In genomic region chr14:57060276-57060956, GRCh38 we compare ENCODE assay signal across 8 cellular contexts.
DNase-seq lines count a peak whose midpoint lies in the region; ATAC-seq, FAIRE-seq and TF ChIP-seq lines count a peak whose summit lies in the region.

No MANE protein-coding gene starts in this region.

- H3K4me1 Mint-ChIP-seq in activated CD8-positive, alpha-beta T cell treated with anti-CD3 and anti-CD28 coated beads for 36 hours (ENCODE audit: low read depth): peaks cover 18% of the 10 kb centered on the region
- H3K4me1 Mint-ChIP-seq in activated CD8-positive, alpha-beta T cell treated with anti-CD3 and anti-CD28 coated beads, Interleukin-2, amount 10 ng/mL, durations not matched to agents 7 days and 5 days (ENCODE audit: low read depth): peaks cover 12% of the 10 kb centered on the region
- peaks cover 17% of the 10 kb centered on the region for H3K4me1 Mint-ChIP-seq in activated CD4-positive, alpha-beta T cell treated with anti-CD3 and anti-CD28 coated beads, Interleukin-2, amount 10 ng/mL, durations not matched to agents 24 days and 14 days

- peak; percentile 33 for DNase-seq in activated CD8-positive, alpha-beta T cell treated with anti-CD3 and anti-CD28 coated beads for 36 hours
- no peak for DNase-seq in activated CD8-positive, alpha-beta T cell treated with anti-CD3 and anti-CD28 coated beads, Interleukin-2, amount 10 ng/mL, durations not matched to agents 7 days and 5 days
- DNase-seq in activated CD4-positive, alpha-beta T cell treated with anti-CD3 and anti-CD28 coated beads, Interleukin-2, amount 10 ng/mL, durations not matched to agents 24 days and 14 days: peak; percentile 76
- peak in 3 of 6 donors; percentile 17 to 37 (median 23) for DNase-seq in pancreas
- DNase-seq in NCI-H1436 treated with DMSO at 0.1 percent for 48 hours (lab: John Stamatoyannopoulos, UW): no peak
- DNase-seq in DMS79 treated with DMSO at 0.1 percent for 48 hours (lab: John Stamatoyannopoulos, UW): no peak
- no peak for DNase-seq in islet precursor cell

- no peaks in the 10 kb centered on the region for H3K9me3 Mint-ChIP-seq in activated CD8-positive, alpha-beta T cell treated with anti-CD3 and anti-CD28 coated beads for 36 hours
- H3K9me3 Mint-ChIP-seq in activated CD8-positive, alpha-beta T cell treated with anti-CD3 and anti-CD28 coated beads, Interleukin-2, amount 10 ng/mL, durations not matched to agents 7 days and 5 days (ENCODE audit: insufficient read depth): no peaks in the 10 kb centered on the region
- H3K9me3 Mint-ChIP-seq in activated CD4-positive, alpha-beta T cell treated with anti-CD3 and anti-CD28 coated beads, Interleukin-2, amount 10 ng/mL, durations not matched to agents 24 days and 14 days: no peaks in the 10 kb centered on the region

- no peak overlapping the region for H3K27ac Mint-ChIP-seq in activated CD8-positive, alpha-beta T cell treated with anti-CD3 and anti-CD28 coated beads for 36 hours
- no peak overlapping the region for H3K27ac Mint-ChIP-seq in activated CD8-positive, alpha-beta T cell treated with anti-CD3 and anti-CD28 coated beads, Interleukin-2, amount 10 ng/mL, durations not matched to agents 7 days and 5 days
- peak overlapping the region; percentile 83 for H3K27ac Mint-ChIP-seq in activated CD4-positive, alpha-beta T cell treated with anti-CD3 and anti-CD28 coated beads, Interleukin-2, amount 10 ng/mL, durations not matched to agents 24 days and 14 days

- no peak for TF ChIP-seq CTCF in activated CD8-positive, alpha-beta T cell treated with anti-CD3 and anti-CD28 coated beads for 36 hours (IDR thresholded peaks at IDR 0.05)
- TF ChIP-seq CTCF in pancreas (IDR thresholded peaks at IDR 0.05): no peak

- H3K9me3 ChIP-seq in pancreas: no peaks in the 10 kb centered on the region

- no peaks in the 10 kb centered on the region for H3K36me3 ChIP-seq in pancreas

- intact Hi-C loops in activated CD8-positive, alpha-beta T cell treated with anti-CD3 and anti-CD28 coated beads for 36 hours (cut with micrococcal nuclease): loop anchor here (10.0 kb wide), 2 partner anchors 254 to 566 kb away; no protein-coding TSS in a partner anchor
- intact Hi-C loops in activated CD4-positive, alpha-beta T cell treated with anti-CD3 and anti-CD28 coated beads, Interleukin-2, amount 10 ng/mL, durations not matched to agents 24 days and 14 days (cut with micrococcal nuclease): loop anchor here (2.0 to 10.0 kb wide), 5 partner anchors 208 to 1688 kb away; partner anchors contain the start of genes AP5M1, EXOC5 and NAA30
- intact Hi-C loops in pancreas (cut with DNase I): no loop called here

- H3K4me3 Mint-ChIP-seq in activated CD8-positive, alpha-beta T cell treated with anti-CD3 and anti-CD28 coated beads for 36 hours: no peak overlapping the region
- no peak overlapping the region for H3K4me3 Mint-ChIP-seq in activated CD8-positive, alpha-beta T cell treated with anti-CD3 and anti-CD28 coated beads, Interleukin-2, amount 10 ng/mL, durations not matched to agents 7 days and 5 days
- peak overlapping the region; percentile 16 for H3K4me3 Mint-ChIP-seq in activated CD4-positive, alpha-beta T cell treated with anti-CD3 and anti-CD28 coated beads, Interleukin-2, amount 10 ng/mL, durations not matched to agents 24 days and 14 days

- H3K36me3 Mint-ChIP-seq in activated CD8-positive, alpha-beta T cell treated with anti-CD3 and anti-CD28 coated beads for 36 hours (ENCODE audit: low read depth): no peaks in the 10 kb centered on the region
- H3K36me3 Mint-ChIP-seq in activated CD8-positive, alpha-beta T cell treated with anti-CD3 and anti-CD28 coated beads, Interleukin-2, amount 10 ng/mL, durations not matched to agents 7 days and 5 days (ENCODE audit: low read depth): no peaks in the 10 kb centered on the region
- no peaks in the 10 kb centered on the region for H3K36me3 Mint-ChIP-seq in activated CD4-positive, alpha-beta T cell treated with anti-CD3 and anti-CD28 coated beads, Interleukin-2, amount 10 ng/mL, durations not matched to agents 24 days and 14 days (ENCODE audit: low read depth)

- peaks cover 3% of the 10 kb centered on the region for H3K27me3 Mint-ChIP-seq in activated CD8-positive, alpha-beta T cell treated with anti-CD3 and anti-CD28 coated beads for 36 hours
- peaks cover 9% of the 10 kb centered on the region for H3K27me3 Mint-ChIP-seq in activated CD8-positive, alpha-beta T cell treated with anti-CD3 and anti-CD28 coated beads, Interleukin-2, amount 10 ng/mL, durations not matched to agents 7 days and 5 days (ENCODE audit: low read depth)
- H3K27me3 Mint-ChIP-seq in activated CD4-positive, alpha-beta T cell treated with anti-CD3 and anti-CD28 coated beads, Interleukin-2, amount 10 ng/mL, durations not matched to agents 24 days and 14 days: peaks cover 13% of the 10 kb centered on the region

- peak; percentile 88 for ATAC-seq in activated CD8-positive, alpha-beta T cell treated with anti-CD3 and anti-CD28 coated beads for 36 hours
- no peak for ATAC-seq in activated CD8-positive, alpha-beta T cell treated with anti-CD3 and anti-CD28 coated beads, Interleukin-2, amount 10 ng/mL, durations not matched to agents 7 days and 5 days
- ATAC-seq in HG02981 (IDR thresholded peaks at IDR 0.05; ENCODE audit: unreplicated experiment): peak; percentile 85
- peak; percentile 34 to 67 (median 55) for ATAC-seq in pancreas

- peak overlapping the region; percentile 23 to 75 (median 44) for H3K27ac ChIP-seq in pancreas

- CTCF ChIA-PET in activated CD8-positive, alpha-beta T cell treated with anti-CD3 and anti-CD28 coated beads for 36 hours (lab: Charles Lee): interaction anchor here (1.0 kb wide), 2 partner anchors 257 to 569 kb away, joined by 3 to 4 read pairs; no protein-coding TSS in a partner anchor
- CTCF ChIA-PET in activated CD8-positive, alpha-beta T cell treated with anti-CD3 and anti-CD28 coated beads, Interleukin-2, amount 10 ng/mL, durations not matched to agents 7 days and 5 days (lab: Charles Lee): interaction anchor here (1.1 kb wide), 1 partner anchor 11 kb away, joined by 4 read pairs; no protein-coding TSS in a partner anchor

- WGBS in pancreas, 2 donors: 42 to 44% methylated on average over 6 of the region's 6 CpGs

- no peaks in the 10 kb centered on the region for H3K27me3 ChIP-seq in pancreas

- H3K4me1 ChIP-seq in pancreas: peaks cover 36 to 38% (median 38%) of the 10 kb centered on the region in 3 donors

- POLR2A ChIA-PET in activated CD8-positive, alpha-beta T cell treated with anti-CD3 and anti-CD28 coated beads for 36 hours (lab: Charles Lee): no interaction called here
- POLR2A ChIA-PET in activated CD8-positive, alpha-beta T cell treated with anti-CD3 and anti-CD28 coated beads, Interleukin-2, amount 10 ng/mL, durations not matched to agents 7 days and 5 days (lab: Charles Lee): interaction anchor here (0.5 kb wide), 1 partner anchor 174 kb away, joined by 3 read pairs; no protein-coding TSS in a partner anchor

- H3K4me3 ChIP-seq in pancreas: no peak overlapping the region

- no peak for FAIRE-seq in pancreas (lab: Jason Lieb, UNC)

Comparison
In these comparisons a context has a peak if more than half of its experiments do, and no peak if none do; other contexts are left out.
1. DNase-seq: peak in activated CD8-positive, alpha-beta T cell treated with anti-CD3 and anti-CD28 coated beads for 36 hours (single experiment) and activated CD4-positive, alpha-beta T cell treated with anti-CD3 and anti-CD28 coated beads, Interleukin-2, amount 10 ng/mL, durations not matched to agents 24 days and 14 days (single experiment); none in activated CD8-positive, alpha-beta T cell treated with anti-CD3 and anti-CD28 coated beads, Interleukin-2, amount 10 ng/mL, durations not matched to agents 7 days and 5 days (single experiment), NCI-H1436 treated with DMSO at 0.1 percent for 48 hours (single experiment), DMS79 treated with DMSO at 0.1 percent for 48 hours (single experiment) and islet precursor cell (single experiment).
2. intact Hi-C loops: an anchor here in activated CD8-positive, alpha-beta T cell treated with anti-CD3 and anti-CD28 coated beads for 36 hours (10.0 kb wide) and activated CD4-positive, alpha-beta T cell treated with anti-CD3 and anti-CD28 coated beads, Interleukin-2, amount 10 ng/mL, durations not matched to agents 24 days and 14 days (2.0 to 10.0 kb wide); none called in pancreas.